In genomic region chr19:35931161-35931873, GRCh38 we compare ENCODE assay signal across 8 cellular contexts. TPM values are rescaled to one million over a fixed set of nuclear protein-coding genes. Genes with fewer than 3 reads are reported as not detected.
A peak's percentile ranks its signal among the peaks of the same experiment; 100 is the strongest.
DNase-seq lines count a peak whose midpoint lies in the region; ATAC-seq, FAIRE-seq and TF ChIP-seq lines count a peak whose summit lies in the region.

No MANE protein-coding gene starts in this region.

- peaks cover 15% of the 10 kb centered on the region for H3K4me1 Mint-ChIP-seq in endothelial cell (ENCODE audit: unreplicated experiment)

- H3K36me3 ChIP-seq in HUES48 (ENCODE audit: control insufficient read depth, insufficient read depth, low read length) (no peaks in the 10 kb centered on the region), NT2/D1 (ENCODE audit: insufficient read depth, insufficient read length, low read length) (no peaks in the 10 kb centered on the region)

- H3K9me3 ChIP-seq in HUES48 (ENCODE audit: control insufficient read depth, insufficient read depth, low read length) = no peaks in the 10 kb centered on the region
- no peaks in the 10 kb centered on the region for H3K9me3 ChIP-seq in NT2/D1 (ENCODE audit: insufficient read depth, low read length)

- no peaks in the 10 kb centered on the region for H3K9me3 Mint-ChIP-seq in endothelial cell (ENCODE audit: unreplicated experiment)

- H3K27ac ChIP-seq in HUES48 (ENCODE audit: low read depth, low read length) = peak overlapping the region; percentile 66

- peak; percentile 93 for TF ChIP-seq CTCF in D721Med (IDR thresholded peaks at IDR 0.05; ENCODE audit: insufficient read depth, missing control alignments)
- peak; percentile 41 for TF ChIP-seq CTCF in endothelial cell (IDR thresholded peaks at IDR 0.05; ENCODE audit: unreplicated experiment)

- no peak overlapping the region for H3K9ac ChIP-seq in HUES48 (ENCODE audit: low read depth, low read length)
- H3K9ac ChIP-seq in NT2/D1 (ENCODE audit: insufficient read length, low read depth) = peak overlapping the region; percentile 29

- H3K36me3 Mint-ChIP-seq in endothelial cell (ENCODE audit: low read depth, unreplicated experiment) = no peaks in the 10 kb centered on the region

- peaks cover 3% of the 10 kb centered on the region for H3K27me3 Mint-ChIP-seq in endothelial cell (ENCODE audit: unreplicated experiment)

- H3K27ac Mint-ChIP-seq in endothelial cell (ENCODE audit: unreplicated experiment) = peak overlapping the region; percentile 9

- peak overlapping the region; percentile 66 for H3K4me3 Mint-ChIP-seq in endothelial cell (ENCODE audit: unreplicated experiment)

- no peaks in the 10 kb centered on the region for H3K27me3 ChIP-seq in HUES48 (ENCODE audit: control insufficient read depth, insufficient read depth, low read length)
- H3K27me3 ChIP-seq in NT2/D1 (ENCODE audit: insufficient read depth, insufficient read length) = no peaks in the 10 kb centered on the region

- peak; percentile 89 for ATAC-seq in GM21390 (IDR thresholded peaks at IDR 0.05; ENCODE audit: unreplicated experiment)

- H3K4me3 ChIP-seq in HUES48 (ENCODE audit: low read depth, low read length) (peak overlapping the region; percentile 56), NT2/D1 (ENCODE audit: insufficient read length, low read depth) (peak overlapping the region; percentile 16)

- FAIRE-seq in D721Med (lab: Jason Lieb, UNC) = no peak

- peaks cover 14% of the 10 kb centered on the region for H3K4me1 ChIP-seq in HUES48 (ENCODE audit: control insufficient read depth, insufficient read depth, low read length)
- H3K4me1 ChIP-seq in NT2/D1 (ENCODE audit: insufficient read depth, insufficient read length) = peaks cover 5% of the 10 kb centered on the region

- peak; percentile 94 for DNase-seq in D721Med (ENCODE audit: insufficient read length, low spot score)
- DNase-seq in NT2/D1 (ENCODE audit: low read depth, low spot score) = peak; percentile 97
- DNase-seq in activated CD8-positive, alpha-beta memory T cell treated with anti-CD3 and anti-CD28 coated beads, Interleukin-2, amount 50 U/mL, for 4 hours = peak; percentile 99
- DNase-seq in endothelial cell (ENCODE audit: low spot score) = peak; percentile 98
- peak; percentile 99 for DNase-seq in midbrain (lab: John Stamatoyannopoulos, UW)
- DNase-seq in stimulated activated CD8-positive, alpha-beta memory T cell treated with anti-CD3 and anti-CD28 coated beads, Interleukin-2, amount 100 ng/mL, for 1 hour (ENCODE audit: low read depth in 2 of 2) = peak; percentile 98

RNA-seq across cellular contexts. Expression of gene LRFN3, which starts 4.9 kb away (rescaled TPM):
- 53.4 TPM for total RNA-seq in endothelial cell (ENCODE audit: unreplicated experiment)

RNA-seq across cellular contexts. Expression of gene TYROBP, which starts 23.2 kb away (rescaled TPM):
- total RNA-seq in endothelial cell (ENCODE audit: unreplicated experiment) = not detected

RNA-seq across cellular contexts. Expression of gene HCST, which starts 29.0 kb away (rescaled TPM):
- total RNA-seq in endothelial cell (ENCODE audit: unreplicated experiment) = 0.95 TPM

RNA-seq across cellular contexts. Expression of gene NFKBID, which starts 31.0 kb away (rescaled TPM):
- 13.0 TPM for total RNA-seq in endothelial cell (ENCODE audit: unreplicated experiment)

Comparison
In these comparisons a context has a peak if more than half of its experiments do, and no peak if none do; other contexts are left out.
1. Peak in every context shown above with its lines: DNase-seq, ATAC-seq, H3K4me3 ChIP-seq and H3K27ac ChIP-seq.